In the genomic region with DNA sequence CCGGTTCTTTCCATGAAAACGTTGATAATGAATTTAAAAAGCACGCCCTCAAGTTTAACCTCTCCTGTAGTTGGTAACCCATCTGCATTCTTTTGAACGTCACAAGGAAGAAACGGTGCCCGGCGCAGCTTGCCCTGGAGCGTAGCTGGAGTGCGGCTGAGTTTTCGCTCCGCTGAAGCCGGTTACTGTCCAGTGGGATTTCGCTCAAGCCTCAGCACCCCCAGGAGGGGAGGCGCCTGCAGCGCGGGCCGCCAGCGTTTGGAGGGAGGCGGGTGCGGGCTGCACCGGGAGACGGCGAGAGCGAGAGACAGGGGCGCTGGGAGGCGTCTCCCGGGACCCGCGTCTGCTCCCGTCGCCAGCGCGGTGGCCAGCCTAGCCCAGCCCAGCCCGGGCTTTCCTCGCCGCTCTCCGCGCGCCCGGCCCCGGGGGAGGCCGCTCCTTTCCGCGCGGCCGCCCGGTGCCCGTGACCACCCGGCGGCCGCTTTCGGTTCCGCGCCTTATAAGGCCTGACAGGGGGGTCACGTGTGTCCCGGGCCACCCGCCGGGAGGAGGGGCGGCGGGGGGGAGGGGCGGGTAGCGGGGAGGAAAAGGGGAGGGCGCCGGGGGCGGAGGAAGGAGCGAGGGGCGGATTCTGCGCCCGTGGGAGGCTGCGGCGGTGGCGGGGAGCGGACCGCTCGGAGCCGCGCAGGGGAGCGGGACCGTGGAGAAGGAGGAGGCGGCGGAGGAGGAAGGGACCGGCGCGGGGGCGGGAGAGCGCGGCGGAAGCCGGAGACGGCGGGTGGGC, we compare ENCODE assay signal across 8 cellular contexts. TPM values are rescaled to one million over a fixed set of nuclear protein-coding genes. Genes with fewer than 3 reads are reported as not detected.
DNase-seq lines count a peak whose midpoint lies in the region; ATAC-seq lines count a peak whose summit lies in the region.

No MANE protein-coding gene starts in this region.

- peak; percentile 66 for ATAC-seq in GM19351 (IDR thresholded peaks at IDR 0.05; ENCODE audit: unreplicated experiment)
- peak; percentile 44 for ATAC-seq in HG03469 (IDR thresholded peaks at IDR 0.05; ENCODE audit: unreplicated experiment)

- no peaks in the 10 kb centered on the region for H3K9me3 ChIP-seq in CD4-positive, alpha-beta memory T cell (ENCODE audit: control insufficient read depth in 1 of 2, low read length in 2 of 2)
- no peaks in the 10 kb centered on the region for H3K9me3 ChIP-seq in mononuclear cell (ENCODE audit: low read depth, low read length)

- H3K4me1 Mint-ChIP-seq in CD4-positive, alpha-beta memory T cell = peaks cover 17 to 24% (median 19%) of the 10 kb centered on the region in 4 donors

- H3K36me3 ChIP-seq in CD4-positive, alpha-beta memory T cell (ENCODE audit: insufficient read depth, low read length) = no peaks in the 10 kb centered on the region

- H3K4me3 Mint-ChIP-seq in CD4-positive, alpha-beta memory T cell = peak overlapping the region; percentile 84 to 94 (median 92)

- no peaks in the 10 kb centered on the region for H3K27me3 Mint-ChIP-seq in CD4-positive, alpha-beta memory T cell

- POLR2A ChIA-PET in CD4-positive, alpha-beta memory T cell (lab: Charles Lee; ENCODE audit: partially characterized antibody) = interaction anchor here (1.8 kb wide), 2 partner anchors 8 to 79 kb away, joined by 11 read pairs; partner anchors contain the start of genes DGKH and VWA8

- CTCF ChIA-PET in CD4-positive, alpha-beta memory T cell (lab: Charles Lee; ENCODE audit: partially characterized antibody) = no interaction called here

- peak overlapping the region; percentile 86 to 95 (median 89) for H3K27ac Mint-ChIP-seq in CD4-positive, alpha-beta memory T cell

- DNase-seq in CD4-positive, alpha-beta memory T cell = peak; percentile 84 to 87 (median 86)
- DNase-seq in NOMO-1 (lab: John Stamatoyannopoulos, UW; ENCODE audit: unreplicated experiment in 2 of 2) (peak; percentile 50 to 53), epidermal melanocyte (ENCODE audit: insufficient read length, low spot score) (peak; percentile 92)
- DNase-seq in activated CD8-positive, alpha-beta memory T cell treated with anti-CD3 and anti-CD28 coated beads, Interleukin-2, amount 50 U/mL, for 48 hours = peak; percentile 91
- peak; percentile 76 to 81 for DNase-seq in stimulated activated CD8-positive, alpha-beta memory T cell treated with anti-CD3 and anti-CD28 coated beads, Interleukin-2, amount 100 ng/mL, for 48 hours (ENCODE audit: low read depth in 2 of 2)

- H3K9me3 Mint-ChIP-seq in CD4-positive, alpha-beta memory T cell = peaks cover 0 to 9% (median 0%) of the 10 kb centered on the region in 8 donors

- intact Hi-C loops in CD4-positive, alpha-beta memory T cell (cut with micrococcal nuclease) = loop anchor here (1.0 to 10.0 kb wide), 6 partner anchors 9 to 775 kb away; partner anchors contain the start of genes AKAP11, MTRF1 and VWA8

- peak overlapping the region; percentile 65 for H3K27ac ChIP-seq in CD4-positive, alpha-beta memory T cell (ENCODE audit: low read depth, low read length)

- peaks cover 0 to 11% of the 10 kb centered on the region in 2 donors for H3K36me3 Mint-ChIP-seq in CD4-positive, alpha-beta memory T cell

- H3K27me3 ChIP-seq in CD4-positive, alpha-beta memory T cell (ENCODE audit: insufficient read depth, low read length) = no peaks in the 10 kb centered on the region
- H3K27me3 ChIP-seq in mononuclear cell (ENCODE audit: insufficient read depth, low read length) = peaks cover 17% of the 10 kb centered on the region

- peaks cover 13% of the 10 kb centered on the region for H3K4me1 ChIP-seq in CD4-positive, alpha-beta memory T cell (ENCODE audit: insufficient read depth, low read length)
- peaks cover 19% of the 10 kb centered on the region for H3K4me1 ChIP-seq in mononuclear cell (ENCODE audit: insufficient read depth, low read length)

- H3K4me3 ChIP-seq in CD4-positive, alpha-beta memory T cell (ENCODE audit: low read length in 2 of 2) = peak overlapping the region; percentile 58 to 82
- peak overlapping the region; percentile 80 for H3K4me3 ChIP-seq in mononuclear cell (ENCODE audit: low read length)

RNA-seq across cellular contexts. Expression of gene DGKH, which starts 8.3 kb away (rescaled TPM):
- total RNA-seq in CD4-positive, alpha-beta memory T cell = 10 to 100 TPM; 10.9 to 11.6 TPM
- 1 to 10 TPM; 2.1 to 2.4 TPM for polyA plus RNA-seq in CD4-positive, alpha-beta memory T cell
- total RNA-seq in mononuclear cell = 3.9 TPM

Comparison
In these comparisons a context has a peak if more than half of its experiments do, and no peak if none do; other contexts are left out.
1. Peak in every context shown above with its lines: DNase-seq, ATAC-seq, H3K4me3 ChIP-seq and H3K27ac ChIP-seq.